7 cellular contexts compared by ENCODE assay signal in genomic region chr5:131729292-131729691, GRCh38.
DNase-seq lines count a peak whose midpoint lies in the region; ATAC-seq, FAIRE-seq and TF ChIP-seq lines count a peak whose summit lies in the region.
"Not testable (repeated sequence)": the region's sequence is repeated elsewhere in the genome, so short reads cannot be mapped to it uniquely, and the experiment has no call there.

No MANE protein-coding gene starts in this region.

- H3K4me3 ChIP-seq in fibroblast of villous mesenchyme (ENCODE audit: low read depth, low read length); HepG2 (replicated peaks in 1 of 3; ENCODE audit: insufficient read depth in 1 of 3, low read depth in 2 of 3, low read length in 3 of 3); mucosa of descending colon; prostate gland: not testable (repeated sequence)

- not testable (repeated sequence) for TF ChIP-seq RAD21 in HepG2 (CRISPR knock-in tag; IDR thresholded peaks at IDR 0.05)

- in situ Hi-C loops in HepG2 (cut with HindIII; ENCODE audit: extremely low pct_ligation_motif_present, low pct_unique_long_range_greater_than_20kb), result not testable (repeated sequence)

- CTCF ChIA-PET in HepG2 (lab: Yijun Ruan, JAX; ENCODE audit: low intra/inter-chr PET ratio, low total read pairs), result not testable (repeated sequence)

- H3K4me1 ChIP-seq in HepG2 (ENCODE audit: insufficient read depth, low read length), result peaks cover 13% of the 10 kb centered on the region
- H3K4me1 ChIP-seq in mucosa of descending colon (ENCODE audit: low read depth); prostate gland (replicated peaks): not testable (repeated sequence)

- not testable (repeated sequence) for TF ChIP-seq CTCF in fibroblast of villous mesenchyme (IDR thresholded peaks at IDR 0.05; ENCODE audit: insufficient read depth, low read depth, low read length); HepG2 (CRISPR knock-in tag; IDR thresholded peaks at IDR 0.05); mucosa of descending colon (IDR thresholded peaks at IDR 0.05); prostate gland (IDR thresholded peaks at IDR 0.05)

- not testable (repeated sequence) for H3K4me2 ChIP-seq in HepG2 (ENCODE audit: low read depth, low read length)

- not testable (repeated sequence) for TF ChIP-seq EP300 in HepG2 (IDR thresholded peaks at IDR 0.05; ENCODE audit: low read depth in 2 of 2, low read length in 2 of 2); HepG2 (CRISPR knock-in tag; IDR thresholded peaks at IDR 0.05; ENCODE audit: borderline replicate concordance)

- ATAC-seq in HepG2 (peak; percentile 47; the same call in 2 of the 3 replicates), mucosa of descending colon (peak; percentile 31)

- not testable (repeated sequence) for BruUV-seq in HepG2 (replicated peaks; lab: Mats Ljungman, UMichigan)

- H2AFZ ChIP-seq in HepG2 (ENCODE audit: low read length), result not testable (repeated sequence)

- not testable (repeated sequence) for H3K9ac ChIP-seq in HepG2 (ENCODE audit: insufficient read depth, low read depth, low read length)

- WGBS in HepG2 (ENCODE audit: low lambda C conversion rate), result 95% methylated on average over 4 of the region's 4 CpGs
- 92% methylated on average over 4 of the region's 4 CpGs for WGBS in prostate gland

- H3K36me3 ChIP-seq in HepG2 (replicated peaks in 1 of 2; ENCODE audit: control insufficient read depth in 1 of 2, insufficient read depth in 2 of 2, low read length in 2 of 2), result peaks cover 2 to 14% of the 10 kb centered on the region in 2 experiments; a peak in 1 of 5 replicates
- not testable (repeated sequence) for H3K36me3 ChIP-seq in mucosa of descending colon (ENCODE audit: low read depth); prostate gland

- TF ChIP-seq POLR2A in HepG2 (IDR thresholded peaks at IDR 0.05; ENCODE audit: insufficient read depth in 1 of 2, low read depth in 2 of 2, low read length in 2 of 2); prostate gland (IDR thresholded peaks at IDR 0.05): not testable (repeated sequence)

- H3K79me2 ChIP-seq in HepG2 (ENCODE audit: insufficient read depth, low read length), result not testable (repeated sequence)

- H3K27ac ChIP-seq in HepG2 (ENCODE audit: extremely low read length, insufficient read depth, low read length); prostate gland: not testable (repeated sequence)

- not testable (repeated sequence) for FAIRE-seq in HepG2 (lab: Jason Lieb, UNC)

- DNase-seq in HT-29 (ENCODE audit: low spot score) (peak; percentile 7), amniotic epithelial cell (ENCODE audit: low read depth) (peak; percentile 7), fibroblast of villous mesenchyme (ENCODE audit: low read depth) (peak; percentile 34), iris pigment epithelial cell (ENCODE audit: low read depth) (peak; percentile 10), HepG2 (ENCODE audit: low spot score) (peak; percentile 9), mucosa of descending colon (peak in 1 of 3 donors; percentile 11), prostate gland (ENCODE audit: low spot score) (peak; percentile 12)

- H3K9me3 ChIP-seq in HepG2 (ENCODE audit: low read length); mucosa of descending colon; prostate gland: not testable (repeated sequence)

- H3K27me3 ChIP-seq in HepG2 (ENCODE audit: control insufficient read depth in 1 of 2, insufficient read depth in 2 of 2, low read length in 2 of 2); prostate gland (replicated peaks; ENCODE audit: insufficient read depth): not testable (repeated sequence)

- POLR2A ChIA-PET in HepG2 (lab: Yijun Ruan, JAX), result not testable (repeated sequence)

- H4K20me1 ChIP-seq in HepG2 (ENCODE audit: insufficient read depth, low read length), result not testable (repeated sequence)

- intact Hi-C loops in HepG2 (cut with micrococcal nuclease; ENCODE audit: unreplicated experiment); mucosa of descending colon (cut with DNase I, micrococcal nuclease); prostate gland (cut with DNase I): not testable (repeated sequence)

TF ChIP-seq in HepG2, 621 proteins besides CTCF, POLR2A, EP300 and RAD21:
- TF ChIP-seq ZBTB33 (CRISPR knock-in tag; IDR thresholded peaks at IDR 0.05) (peak; percentile 59; the same call in 1 of the 2 replicates), HOMEZ (CRISPR knock-in tag; IDR thresholded peaks at IDR 0.05; ENCODE audit: low read depth) (peak; percentile 30; the same call in 1 of the 2 replicates)
